In genomic region chr11:6473481-6474422, GRCh38 we compare ENCODE assay signal across 8 cellular contexts. TPM values are rescaled to one million over a fixed set of nuclear protein-coding genes. Genes with fewer than 3 reads are reported as not detected.
DNase-seq lines count a peak whose midpoint lies in the region; ATAC-seq and TF ChIP-seq lines count a peak whose summit lies in the region.

TSS of gene TRIM3 (minus strand) at chr11:6473941. CDS start at chr11:6465695, 8,246 bp downstream.

- intact Hi-C loops in aorta (cut with DNase I) = loop anchor here in 1 of 2 donors (5.0 kb wide), 1 partner anchor 36 kb away; no protein-coding TSS in a partner anchor

- H3K27ac ChIP-seq in aorta (ENCODE audit: low read depth in 1 of 2, low read length in 2 of 2) = peak within 1 kb of the TSS; percentile 62 to 90

- no peaks in the 10 kb centered on the region for H3K9me3 ChIP-seq in aorta (ENCODE audit: control insufficient read depth, low read length)

- peak within 1 kb of the TSS; percentile 73 for H3K4me3 ChIP-seq in astrocyte of the cerebellum (ENCODE audit: low read depth, low read length)
- H3K4me3 ChIP-seq in aorta (ENCODE audit: low read length in 2 of 2) = peak within 1 kb of the TSS; percentile 57 to 68

- DNase-seq in GM04504 (ENCODE audit: low read depth) = peak; percentile 75
- DNase-seq in NCI-H128 (lab: John Stamatoyannopoulos, UW; ENCODE audit: unreplicated experiment) = peak; percentile 58
- peak; percentile 73 for DNase-seq in T-helper 22 cell (ENCODE audit: low read depth)
- DNase-seq in astrocyte of the cerebellum (ENCODE audit: low read depth) = peak; percentile 43
- DNase-seq in hepatic stellate cell (ENCODE audit: low spot score) = peak; percentile 97
- DNase-seq in retina = peak; percentile 91
- peak; percentile 95 to 99 for DNase-seq in aorta

- 0 to 1% methylated on average over 53 to 87 of the region's 87 CpGs for WGBS in aorta, 2 donors

- peak; percentile 43 for TF ChIP-seq CTCF in astrocyte of the cerebellum (IDR thresholded peaks at IDR 0.05; ENCODE audit: low read depth, low read length, missing control alignments)

- ATAC-seq in HG02610 (IDR thresholded peaks at IDR 0.05; ENCODE audit: unreplicated experiment) = peak; percentile 70
- ATAC-seq in aorta (ENCODE audit: low FRiP score) = peak; percentile 93

- in situ Hi-C loops in astrocyte of the cerebellum (cut with HindIII; ENCODE audit: low sequenced_read_pairs) = no loop called here

- H3K27me3 ChIP-seq in aorta (ENCODE audit: control insufficient read depth in 1 of 2, insufficient read depth in 2 of 2, low read length in 1 of 2) = no peaks in the 10 kb centered on the region

- no peaks in the 10 kb centered on the region for H3K4me1 ChIP-seq in aorta (ENCODE audit: control insufficient read depth in 1 of 2, insufficient read depth in 2 of 2, low read length in 2 of 2)

- peaks cover 0 to 2% of the 10 kb centered on the region in 2 donors for H3K36me3 ChIP-seq in aorta (ENCODE audit: control insufficient read depth in 1 of 2, insufficient read depth in 2 of 2, low read length in 1 of 2)

RNA-seq across cellular contexts. Expression of gene TRIM3, which starts in this region (rescaled TPM):
- 10 to 100 TPM; 28.6 to 35.5 TPM for total RNA-seq in aorta
- polyA plus RNA-seq in aorta = 10 to 100 TPM; 23.5 to 44.9 TPM

Comparison
In these comparisons a context has a peak if more than half of its experiments do, and no peak if none do; other contexts are left out.
1. Peak in every context shown above with its lines: DNase-seq, ATAC-seq, H3K4me3 ChIP-seq and H3K27ac ChIP-seq.
2. DNase-seq: peak in every context shown above with its lines; median percentile 97 in hepatic stellate cell; 97 in aorta; 91 in retina; 75 in GM04504; 73 in T-helper 22 cell; 58 in NCI-H128; 43 in astrocyte of the cerebellum.